1 cellular context compared by ENCODE assay signal in genomic region chr1:15966081-15966955, GRCh38.
TF ChIP-seq lines count a peak whose summit lies in the region.

No MANE protein-coding gene starts in this region.

TF ChIP-seq in GM12878, 131 proteins besides CTCF, POLR2A, EP300 and RAD21 (continues in another document):
- TF ChIP-seq CHD2 (IDR thresholded peaks at IDR 0.05; ENCODE audit: borderline replicate concordance, low read depth, low read length) (peak; percentile 66; the same call in 1 of the 2 replicates), TCF12 (IDR thresholded peaks at IDR 0.05; ENCODE audit: low read depth, low read length) (no peak; the same call in 1 of the 2 replicates), BCL11A (IDR thresholded peaks at IDR 0.05; ENCODE audit: low read depth, low read length) (peak; percentile 97), NFIC (IDR thresholded peaks at IDR 0.05; ENCODE audit: low read depth, low read length) (peak; percentile 97), RCOR1 (conservative IDR thresholded peaks at IDR 0.05; ENCODE audit: low read depth, low read length) (peak; percentile 91), SRF (IDR thresholded peaks at IDR 0.05; ENCODE audit: low read depth in 2 of 2, low read length in 2 of 2) (0 out of 4 replicates have a peak, but pooled peaks of 1 of the 2 experiments have one; percentile 55), IKZF1 (conservative IDR thresholded peaks at IDR 0.05) (peak; percentile 96), RELB (IDR thresholded peaks at IDR 0.05; ENCODE audit: low read depth) (peak; percentile 99), ZNF274 (IDR thresholded peaks at IDR 0.05; ENCODE audit: insufficient read depth, insufficient read length) (no peak), MTA2 (IDR thresholded peaks at IDR 0.05; ENCODE audit: low read depth) (peak; percentile 97), ATF2 (IDR thresholded peaks at IDR 0.05; ENCODE audit: low read length) (peak; percentile 77), RAD51 (IDR thresholded peaks at IDR 0.05) (peak; percentile 66), TAF1 (IDR thresholded peaks at IDR 0.05; ENCODE audit: borderline replicate concordance, low read depth, low read length) (0 out of 2 replicates have a peak, but pooled peaks have one; percentile 40), TCF7 (IDR thresholded peaks at IDR 0.05; ENCODE audit: borderline replicate concordance) (peak; percentile 78; the same call in 1 of the 2 replicates), PRDM15 (CRISPR knock-in tag; IDR thresholded peaks at IDR 0.05) (no peak), CREM (IDR thresholded peaks at IDR 0.05; ENCODE audit: low read depth) (peak; percentile 80), YBX1 (IDR thresholded peaks at IDR 0.05) (no peak), MLLT1 (IDR thresholded peaks at IDR 0.05) (peak; percentile 81; the same call in 1 of the 2 replicates), MEF2A (IDR thresholded peaks at IDR 0.05; ENCODE audit: insufficient read depth, low read depth, low read length) (peak; percentile 65), CHD1 (IDR thresholded peaks at IDR 0.05; ENCODE audit: low read depth, low read length) (no peak), EZH2 (IDR thresholded peaks at IDR 0.05; ENCODE audit: borderline replicate concordance, control insufficient read depth, low read depth, low read length) (no peak), NR2C2 (IDR thresholded peaks at IDR 0.05; ENCODE audit: borderline replicate concordance, control insufficient read depth, insufficient read length, low read depth) (no peak), IRF4 (IDR thresholded peaks at IDR 0.05; ENCODE audit: low read depth, low read length) (peak; percentile 97), RB1 (IDR thresholded peaks at IDR 0.05; ENCODE audit: borderline replicate concordance) (peak; percentile 51; the same call in 1 of the 2 replicates), RELA (IDR thresholded peaks at IDR 0.05; ENCODE audit: borderline replicate concordance, partially characterized antibody) (peak; percentile 93), TARDBP (IDR thresholded peaks at IDR 0.05; ENCODE audit: borderline replicate concordance) (no peak), PBX3 (IDR thresholded peaks at IDR 0.05; ENCODE audit: insufficient replicate concordance, low read depth, low read length) (peak; percentile 17), E2F8 (IDR thresholded peaks at IDR 0.05; ENCODE audit: low read depth, partially characterized antibody) (no peak), GATAD2B (conservative IDR thresholded peaks at IDR 0.05; ENCODE audit: low read depth) (peak; percentile 96), KAT2A (conservative IDR thresholded peaks at IDR 0.05; ENCODE audit: control insufficient read depth, low read depth, low read length) (no peak), PKNOX1 (IDR thresholded peaks at IDR 0.05) (0 out of 2 replicates have a peak, but pooled peaks have one; percentile 39), SP1 (IDR thresholded peaks at IDR 0.05; ENCODE audit: low read depth, low read length) (peak; percentile 82), BACH1 (IDR thresholded peaks at IDR 0.05; ENCODE audit: borderline replicate concordance) (peak; percentile 98), FOXK2 (IDR thresholded peaks at IDR 0.05) (no peak), EED (IDR thresholded peaks at IDR 0.05; ENCODE audit: low read depth) (peak; percentile 94), CBFB (IDR thresholded peaks at IDR 0.05; ENCODE audit: low read depth) (peak; percentile 58), HSF1 (IDR thresholded peaks at IDR 0.05; ENCODE audit: low read depth, low read length) (no peak), DPF2 (IDR thresholded peaks at IDR 0.05) (peak; percentile 98), NKRF (conservative IDR thresholded peaks at IDR 0.05) (peak; percentile 1; the same call in 1 of the 2 replicates), E4F1 (IDR thresholded peaks at IDR 0.05; ENCODE audit: borderline replicate concordance, partially characterized antibody) (no peak)
